Comparison of ENCODE assay signal across 13 cellular contexts in genomic region chr1:211468595-211468994, GRCh38. TPM values are rescaled to one million over a fixed set of nuclear protein-coding genes. Genes with fewer than 3 reads are reported as not detected.
DNase-seq lines count a peak whose midpoint lies in the region; ATAC-seq and TF ChIP-seq lines count a peak whose summit lies in the region.
"Had no signal": no experiment of that assay in that cellular context is flagged by ENCODE, and none has a peak within 500 bp of the region (broad histone marks: within the 10 kb centered on the region; RNA-seq: fewer than 3 reads in every experiment).

No MANE protein-coding gene starts in this region.

- H3K9me3 ChIP-seq in upper lobe of left lung = no peaks in the 10 kb centered on the region
- H3K9me3 ChIP-seq: ovary, SK-N-SH, suprapubic skin had no signal

- H3K36me3 ChIP-seq in upper lobe of left lung = no peaks in the 10 kb centered on the region
- H3K36me3 ChIP-seq: ovary, suprapubic skin had no signal

- H3K4me3 ChIP-seq in upper lobe of left lung = no peak overlapping the region
- H3K4me3 ChIP-seq: ovary, suprapubic skin had no signal

- no peaks in the 10 kb centered on the region for H3K36me3 Mint-ChIP-seq in endothelial cell (ENCODE audit: low read depth, unreplicated experiment)

- H3K4me3 Mint-ChIP-seq in endothelial cell (ENCODE audit: unreplicated experiment) = no peak overlapping the region
- H3K4me3 Mint-ChIP-seq: CD4-positive, alpha-beta T cell had no signal

- no peaks in the 10 kb centered on the region for H3K27me3 Mint-ChIP-seq in endothelial cell (ENCODE audit: unreplicated experiment)
- H3K27me3 Mint-ChIP-seq: CD4-positive, alpha-beta T cell had no signal

- WGBS in upper lobe of left lung, 2 donors = 16 to 32% methylated on average over 3 of the region's 3 CpGs

- ATAC-seq in upper lobe of left lung (ENCODE audit: low FRiP score in 2 of 2) = peak; percentile 70 to 75
- ATAC-seq in HG02588 (IDR thresholded peaks at IDR 0.05; ENCODE audit: unreplicated experiment) = no peak
- no peak for ATAC-seq in GM21717 (IDR thresholded peaks at IDR 0.05; ENCODE audit: unreplicated experiment)

- no peak for TF ChIP-seq EP300 in upper lobe of left lung (IDR thresholded peaks at IDR 0.05)

- no peak for TF ChIP-seq CTCF in endothelial cell (IDR thresholded peaks at IDR 0.05; ENCODE audit: unreplicated experiment)
- TF ChIP-seq CTCF in upper lobe of left lung (IDR thresholded peaks at IDR 0.05) = no peak

- no peaks in the 10 kb centered on the region for H3K9me3 Mint-ChIP-seq in endothelial cell (ENCODE audit: unreplicated experiment)
- H3K9me3 Mint-ChIP-seq: CD4-positive, alpha-beta T cell had no signal

- no peaks in the 10 kb centered on the region for H3K27me3 ChIP-seq in upper lobe of left lung
- H3K27me3 ChIP-seq: ovary, suprapubic skin had no signal

- H3K27ac ChIP-seq in upper lobe of left lung = no peak overlapping the region
- H3K27ac ChIP-seq: ovary, suprapubic skin had no signal

- peaks cover 27% of the 10 kb centered on the region for H3K4me1 Mint-ChIP-seq in endothelial cell (ENCODE audit: unreplicated experiment)

- peak; percentile 51 for DNase-seq in KG1 (lab: John Stamatoyannopoulos, UW)
- peak; percentile 34 for DNase-seq in endothelial cell (ENCODE audit: low spot score)
- peak; percentile 57 to 96 for DNase-seq in lung microvascular endothelial cell (ENCODE audit: low read depth in 2 of 2)
- no peak for DNase-seq in upper lobe of left lung
- no peak for DNase-seq in NCI-H526 (lab: John Stamatoyannopoulos, UW)
- DNase-seq: CD4-positive, alpha-beta T cell; EL; NCI-H1092; ovary; SK-N-SH had no signal

- no peak for TF ChIP-seq POLR2A in upper lobe of left lung (IDR thresholded peaks at IDR 0.05)

- H3K27ac Mint-ChIP-seq in endothelial cell (ENCODE audit: unreplicated experiment) = peak overlapping the region; percentile 58
- H3K27ac Mint-ChIP-seq: CD4-positive, alpha-beta T cell had no signal

- H3K4me1 ChIP-seq in upper lobe of left lung = peaks cover 0 to 9% (median 4%) of the 10 kb centered on the region in 4 donors

RNA-seq across cellular contexts. Expression of gene RD3, which starts 23.4 kb away (rescaled TPM):
- 0.10 TPM for total RNA-seq in endothelial cell (ENCODE audit: unreplicated experiment)
- total RNA-seq in lung microvascular endothelial cell = not detected in 2 replicates
- total RNA-seq in upper lobe of left lung = under 1 TPM in 4 of 6 donors, not detected in 2; 0.14 to 0.37 (median 0.17) TPM
- total RNA-seq: CD4-positive, alpha-beta T cell; ovary; suprapubic skin had no signal

Comparison
In these comparisons a context has a peak if more than half of its experiments do, and no peak if none do; other contexts are left out.
1. DNase-seq: peak in KG1 (single experiment), endothelial cell (single experiment) and lung microvascular endothelial cell (2 of 2); none in upper lobe of left lung (0 of 2) and NCI-H526 (0 of 2).
2. ATAC-seq: peak in upper lobe of left lung (2 of 2); none in HG02588 (single experiment) and GM21717 (single experiment).